Comparison of ENCODE assay signal across 1 cellular context in genomic region chr19:1854542-1855039, GRCh38.
TF ChIP-seq lines count a peak whose summit lies in the region.

No MANE protein-coding gene starts in this region.

TF ChIP-seq in K562, 482 proteins besides CTCF, POLR2A, EP300 and RAD21 (continued from another document and continues in another):
- TF ChIP-seq MLX (CRISPR knock-in tag; conservative IDR thresholded peaks at IDR 0.05) (no peak), HDAC6 (IDR thresholded peaks at IDR 0.05; ENCODE audit: low read depth, low read length) (no peak), ZNF280A (IDR thresholded peaks at IDR 0.05; ENCODE audit: low read depth, partially characterized antibody) (no peak), CHD2 (IDR thresholded peaks at IDR 0.05; ENCODE audit: low read depth, low read length) (no peak), YY1 (IDR thresholded peaks at IDR 0.05; ENCODE audit: borderline replicate concordance in 1 of 3, control insufficient read depth in 1 of 3, extremely low read depth in 1 of 3, insufficient read depth in 3 of 3, insufficient read length in 1 of 3, insufficient replicate concordance in 2 of 3, low read depth in 1 of 3, low read length in 2 of 3) (peak in 2 of 3 experiments; percentile 13 to 48), ELK1 (CRISPR knock-in tag; IDR thresholded peaks at IDR 0.05) (no peak), CXXC5 (CRISPR knock-in tag; IDR thresholded peaks at IDR 0.05) (peak; percentile 69), XRCC5 (IDR thresholded peaks at IDR 0.05; ENCODE audit: low read depth, low read length) (no peak), ZBTB43 (CRISPR knock-in tag; IDR thresholded peaks at IDR 0.05) (no peak), E4F1 (CRISPR knock-in tag; IDR thresholded peaks at IDR 0.05; ENCODE audit: borderline replicate concordance) (no peak), SMC3 (conservative IDR thresholded peaks at IDR 0.05; ENCODE audit: insufficient read depth, low read depth, low read length) (no peak), HNRNPUL1 (IDR thresholded peaks at IDR 0.05; ENCODE audit: low read length) (no peak), BCLAF1 (IDR thresholded peaks at IDR 0.05; ENCODE audit: borderline replicate concordance in 1 of 2, control insufficient read depth in 1 of 2, low read depth in 2 of 2, low read length in 1 of 2) (no peak), GMEB1 (CRISPR knock-in tag; IDR thresholded peaks at IDR 0.05) (no peak), ELF4 (CRISPR knock-in tag; IDR thresholded peaks at IDR 0.05) (no peak), ZNF717 (CRISPR knock-in tag; IDR thresholded peaks at IDR 0.05) (no peak), ZNF282 (CRISPR knock-in tag; IDR thresholded peaks at IDR 0.05) (no peak), MCM3 (IDR thresholded peaks at IDR 0.05) (no peak), THAP7 (CRISPR knock-in tag; IDR thresholded peaks at IDR 0.05) (no peak), MYNN (IDR thresholded peaks at IDR 0.05) (no peak), MYNN (CRISPR knock-in tag; IDR thresholded peaks at IDR 0.05) (no peak), HDAC2 (IDR thresholded peaks at IDR 0.05) (no peak), TAF1 (IDR thresholded peaks at IDR 0.05; ENCODE audit: control insufficient read depth, extremely low read depth, insufficient read depth, low read length, severe bottlenecking) (no peak), ZNF431 (CRISPR knock-in tag; IDR thresholded peaks at IDR 0.05) (no peak), GATAD2B (IDR thresholded peaks at IDR 0.05; ENCODE audit: borderline replicate concordance) (no peak), TGIF2 (CRISPR knock-in tag; IDR thresholded peaks at IDR 0.05) (no peak), ZFPM2 (CRISPR knock-in tag; IDR thresholded peaks at IDR 0.05) (no peak), ZNF316 (IDR thresholded peaks at IDR 0.05) (no peak), ZBED1 (IDR thresholded peaks at IDR 0.05) (no peak), KLF13 (tag; IDR thresholded peaks at IDR 0.05; ENCODE audit: borderline replicate concordance, low read depth) (no peak), ATF3 (IDR thresholded peaks at IDR 0.05) (no peak), ATF3 (CRISPR knock-in tag; conservative IDR thresholded peaks at IDR 0.05) (peak; percentile 55; the same call in 1 of the 2 replicates), GTF2E2 (tag; IDR thresholded peaks at IDR 0.05) (no peak), IRF2 (CRISPR knock-in tag; IDR thresholded peaks at IDR 0.05) (no peak), ZNF551 (CRISPR knock-in tag; IDR thresholded peaks at IDR 0.05) (no peak), FOXO4 (CRISPR knock-in tag; IDR thresholded peaks at IDR 0.05) (no peak), ZNF277 (CRISPR knock-in tag; IDR thresholded peaks at IDR 0.05; ENCODE audit: borderline replicate concordance) (no peak), HOXB6 (CRISPR knock-in tag; IDR thresholded peaks at IDR 0.05; ENCODE audit: borderline replicate concordance) (no peak), ZNF274 (IDR thresholded peaks at IDR 0.05; ENCODE audit: borderline replicate concordance, low read depth, low read length) (no peak), ZNF24 (IDR thresholded peaks at IDR 0.05) (no peak), RBFOX2 (IDR thresholded peaks at IDR 0.05; ENCODE audit: low read depth, low read length) (peak; percentile 68), HIVEP1 (CRISPR knock-in tag; IDR thresholded peaks at IDR 0.05) (no peak), TSC22D4 (tag; IDR thresholded peaks at IDR 0.05) (no peak), ZNF707 (CRISPR knock-in tag; conservative IDR thresholded peaks at IDR 0.05) (no peak), TBL1XR1 (IDR thresholded peaks at IDR 0.05; ENCODE audit: low read length in 2 of 2) (no peak), ZNF398 (CRISPR knock-in tag; IDR thresholded peaks at IDR 0.05) (no peak), IRF9 (tag; IDR thresholded peaks at IDR 0.05) (no peak)
